ENCODE assay signal across 31 cellular contexts in genomic region chr2:3021720-3022119, GRCh38.
"Had no signal": no experiment of that assay in that cellular context is flagged by ENCODE, and none has a peak within 500 bp of the region (broad histone marks: within the 10 kb centered on the region; RNA-seq: fewer than 3 reads in every experiment).

No MANE protein-coding gene starts in this region.

- H3K9me3 ChIP-seq: neutrophil, ovary, right lobe of liver, testis had no signal

- H3K4me3 Mint-ChIP-seq: naive thymus-derived CD4-positive, alpha-beta T cell; natural killer cell; nephron; neural crest cell; stimulated activated memory B cell treated with anti-CD40 and anti-IgM and Interleukin-4, amounts not matched to agents 10 μg/mL and 1 μg/mL and 100 μg/mL, for 72 hours; stimulated activated naive CD8-positive, alpha-beta T cell treated with anti-CD3 and anti-CD28 coated beads, Interleukin-15, amount 100 ng/mL, for 72 hours; type B pancreatic cell had no signal

- ATAC-seq: naive thymus-derived CD4-positive, alpha-beta T cell; natural killer cell; psoas muscle; right cardiac atrium; stimulated activated memory B cell treated with anti-CD40 and anti-IgM and Interleukin-4, amounts not matched to agents 10 μg/mL and 1 μg/mL and 100 μg/mL, for 72 hours; stimulated activated naive CD8-positive, alpha-beta T cell treated with anti-CD3 and anti-CD28 coated beads, Interleukin-15, amount 100 ng/mL, for 72 hours; stimulated activated naive CD8-positive, alpha-beta T cell treated with anti-CD3 and anti-CD28 coated beads, Interleukin-15, Interleukin-2, amounts not matched to agents 100 U/mL and 50 U/mL, for 24 hours; upper lobe of right lung had no signal

- H3K4me3 ChIP-seq: ovary, psoas muscle, right lobe of liver, sigmoid colon, suprapubic skin, testis, tibial artery, transverse colon, upper lobe of right lung, uterus had no signal

- H3K27ac ChIP-seq: neutrophil, ovary, parathyroid adenoma, psoas muscle, right lobe of liver, sigmoid colon, suprapubic skin, testis, tibial artery, transverse colon, upper lobe of right lung, uterus had no signal

- H3K36me3 Mint-ChIP-seq: natural killer cell; stimulated activated memory B cell treated with anti-CD40 and anti-IgM and Interleukin-4, amounts not matched to agents 10 μg/mL and 1 μg/mL and 100 μg/mL, for 72 hours; type B pancreatic cell had no signal

- H3K27ac Mint-ChIP-seq: naive thymus-derived CD4-positive, alpha-beta T cell; natural killer cell; nephron; progenitor cell of endocrine pancreas; stimulated activated memory B cell treated with anti-CD40 and anti-IgM and Interleukin-4, amounts not matched to agents 10 μg/mL and 1 μg/mL and 100 μg/mL, for 72 hours; stimulated activated naive CD8-positive, alpha-beta T cell treated with anti-CD3 and anti-CD28 coated beads, Interleukin-15, amount 100 ng/mL, for 72 hours; type B pancreatic cell had no signal

- H3K27me3 ChIP-seq: neutrophil, ovary, right lobe of liver, sigmoid colon, suprapubic skin, testis, tibial artery, transverse colon, upper lobe of right lung, uterus had no signal

- H3K36me3 ChIP-seq: neutrophil, ovary, right lobe of liver, sigmoid colon, suprapubic skin, tibial artery, transverse colon, upper lobe of right lung, uterus had no signal

- H3K4me1 Mint-ChIP-seq: naive thymus-derived CD4-positive, alpha-beta T cell; natural killer cell; nephron; neural crest cell; stimulated activated memory B cell treated with anti-CD40 and anti-IgM and Interleukin-4, amounts not matched to agents 10 μg/mL and 1 μg/mL and 100 μg/mL, for 72 hours; stimulated activated naive CD8-positive, alpha-beta T cell treated with anti-CD3 and anti-CD28 coated beads, Interleukin-15, amount 100 ng/mL, for 72 hours had no signal

- DNase-seq: naive thymus-derived CD4-positive, alpha-beta T cell; natural killer cell; nucleus accumbens; ovary; psoas muscle; right cardiac atrium; sigmoid colon; small intestine; stimulated activated CD4-positive, alpha-beta T cell treated with anti-CD3 and anti-CD28 coated beads, Interleukin-12 subunit alpha, Interleukin-12 subunit beta, amount 100 ng/mL, for 4 hours; stimulated activated CD4-positive, alpha-beta T cell treated with anti-CD3 and anti-CD28 coated beads, Interleukin-1b, Interleukin-23, amount 100 ng/mL, for 48 hours; stimulated activated CD4-positive, alpha-beta T cell treated with anti-CD3 and anti-CD28 coated beads, Interleukin-4, amount 100 ng/mL, for 1 hour; stimulated activated CD4-positive, alpha-beta T cell treated with anti-CD3 and anti-CD28 coated beads, Interleukin-4, amount 100 ng/mL, for 4 hours; stimulated activated CD8-positive, alpha-beta memory T cell treated with anti-CD3 and anti-CD28 coated beads, Interleukin-4, amount 100 ng/mL, for 48 hours; stimulated activated naive CD4-positive, alpha-beta T cell; stimulated activated naive CD8-positive, alpha-beta T cell treated with anti-CD3 and anti-CD28 coated beads, Interleukin-15, amount 100 ng/mL, for 72 hours; stimulated activated naive CD8-positive, alpha-beta T cell treated with anti-CD3 and anti-CD28 coated beads, Interleukin-15, Interleukin-2, amounts not matched to agents 100 U/mL and 50 U/mL, for 24 hours; substantia nigra; tibial artery; transverse colon; upper lobe of right lung; uterus had no signal

- H3K4me1 ChIP-seq: parathyroid adenoma, psoas muscle, right lobe of liver, sigmoid colon, suprapubic skin, tibial artery, transverse colon, upper lobe of right lung, uterus had no signal
